1 cellular context compared by ENCODE assay signal in the genomic region with DNA sequence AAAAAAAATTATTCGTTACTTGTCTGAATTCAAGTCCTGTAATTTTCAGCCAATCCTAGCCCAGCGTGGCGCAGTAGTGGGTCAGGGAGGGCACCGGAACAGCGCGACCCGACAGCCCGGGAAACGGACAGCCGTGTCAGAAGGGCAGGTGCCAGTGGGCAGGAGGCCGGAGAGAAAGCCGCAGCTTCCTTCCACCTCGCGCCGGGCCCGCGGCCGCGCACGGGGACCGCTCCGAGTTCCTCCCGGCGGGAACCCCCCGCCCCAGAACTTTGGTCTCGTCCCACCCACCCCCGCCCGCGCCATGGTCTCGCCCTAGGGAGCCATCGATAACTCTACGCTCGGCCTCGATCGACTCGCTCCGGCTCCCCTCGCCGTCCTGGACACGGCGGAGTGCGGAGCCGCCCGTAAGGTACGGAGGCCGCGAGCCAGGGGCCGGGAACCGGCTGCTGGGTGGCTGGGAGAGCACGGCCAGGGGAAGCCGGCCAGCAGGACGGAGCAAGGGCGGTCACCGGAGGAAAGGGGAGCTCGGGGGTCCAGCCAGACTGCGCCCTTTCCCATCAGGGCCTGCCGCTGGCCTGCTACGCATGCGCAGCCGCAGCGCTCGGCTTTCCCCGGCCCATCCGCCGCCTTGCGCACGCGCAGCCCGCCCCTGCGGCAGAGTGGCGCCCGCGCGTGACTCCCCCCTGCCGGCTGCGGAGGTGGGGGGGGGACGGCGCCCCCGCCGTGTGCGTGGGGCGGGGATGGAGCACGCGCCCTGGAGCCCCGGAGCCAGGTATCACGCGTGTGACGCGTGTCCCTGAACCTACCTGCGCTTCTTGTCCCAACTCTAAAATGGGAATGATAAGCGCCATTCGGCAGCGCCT.
TF ChIP-seq lines count a peak whose summit lies in the region.

A gene with protein sequence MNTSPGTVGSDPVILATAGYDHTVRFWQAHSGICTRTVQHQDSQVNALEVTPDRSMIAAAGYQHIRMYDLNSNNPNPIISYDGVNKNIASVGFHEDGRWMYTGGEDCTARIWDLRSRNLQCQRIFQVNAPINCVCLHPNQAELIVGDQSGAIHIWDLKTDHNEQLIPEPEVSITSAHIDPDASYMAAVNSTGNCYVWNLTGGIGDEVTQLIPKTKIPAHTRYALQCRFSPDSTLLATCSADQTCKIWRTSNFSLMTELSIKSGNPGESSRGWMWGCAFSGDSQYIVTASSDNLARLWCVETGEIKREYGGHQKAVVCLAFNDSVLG (plus strand): TSS at position 351 of the 863 bp plus-strand sequence. CDS start 632 bp downstream, outside the sequence.

TF ChIP-seq in HepG2, 621 proteins besides CTCF, POLR2A, EP300 and RAD21 (continued from another document and continues in another):
- TF ChIP-seq, protein P1, sequence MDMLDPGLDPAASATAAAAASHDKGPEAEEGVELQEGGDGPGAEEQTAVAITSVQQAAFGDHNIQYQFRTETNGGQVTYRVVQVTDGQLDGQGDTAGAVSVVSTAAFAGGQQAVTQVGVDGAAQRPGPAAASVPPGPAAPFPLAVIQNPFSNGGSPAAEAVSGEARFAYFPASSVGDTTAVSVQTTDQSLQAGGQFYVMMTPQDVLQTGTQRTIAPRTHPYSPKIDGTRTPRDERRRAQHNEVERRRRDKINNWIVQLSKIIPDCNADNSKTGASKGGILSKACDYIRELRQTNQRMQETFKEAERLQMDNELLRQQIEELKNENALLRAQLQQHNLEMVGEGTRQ (IDR thresholded peaks at IDR 0.05; ENCODE audit: low read depth, low read length): no peak
- TF ChIP-seq, protein P1 (CRISPR knock-in tag; IDR thresholded peaks at IDR 0.05; ENCODE audit: borderline replicate concordance): no peak
- no peak; the same call in 1 of the 2 replicates for TF ChIP-seq TBX2 (CRISPR knock-in tag; IDR thresholded peaks at IDR 0.05; ENCODE audit: borderline replicate concordance)
- TF ChIP-seq RXRB (CRISPR knock-in tag; IDR thresholded peaks at IDR 0.05; ENCODE audit: borderline replicate concordance): no peak; the same call in 1 of the 2 replicates
- TF ChIP-seq, protein P2, sequence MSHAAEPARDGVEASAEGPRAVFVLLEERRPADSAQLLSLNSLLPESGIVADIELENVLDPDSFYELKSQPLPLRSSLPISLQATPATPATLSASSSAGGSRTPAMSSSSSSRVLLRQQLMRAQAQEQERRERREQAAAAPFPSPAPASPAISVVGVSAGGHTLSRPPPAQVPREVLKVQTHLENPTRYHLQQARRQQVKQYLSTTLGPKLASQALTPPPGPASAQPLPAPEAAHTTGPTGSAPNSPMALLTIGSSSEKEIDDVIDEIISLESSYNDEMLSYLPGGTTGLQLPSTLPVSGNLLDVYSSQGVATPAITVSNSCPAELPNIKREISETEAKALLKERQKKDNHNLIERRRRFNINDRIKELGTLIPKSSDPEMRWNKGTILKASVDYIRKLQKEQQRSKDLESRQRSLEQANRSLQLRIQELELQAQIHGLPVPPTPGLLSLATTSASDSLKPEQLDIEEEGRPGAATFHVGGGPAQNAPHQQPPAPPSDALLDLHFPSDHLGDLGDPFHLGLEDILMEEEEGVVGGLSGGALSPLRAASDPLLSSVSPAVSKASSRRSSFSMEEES (CRISPR knock-in tag; IDR thresholded peaks at IDR 0.05): peak; percentile 42; the same call in 1 of the 2 replicates
- no peak for TF ChIP-seq ZNF569 (CRISPR knock-in tag; IDR thresholded peaks at IDR 0.05; ENCODE audit: borderline replicate concordance)
- TF ChIP-seq, protein P3, sequence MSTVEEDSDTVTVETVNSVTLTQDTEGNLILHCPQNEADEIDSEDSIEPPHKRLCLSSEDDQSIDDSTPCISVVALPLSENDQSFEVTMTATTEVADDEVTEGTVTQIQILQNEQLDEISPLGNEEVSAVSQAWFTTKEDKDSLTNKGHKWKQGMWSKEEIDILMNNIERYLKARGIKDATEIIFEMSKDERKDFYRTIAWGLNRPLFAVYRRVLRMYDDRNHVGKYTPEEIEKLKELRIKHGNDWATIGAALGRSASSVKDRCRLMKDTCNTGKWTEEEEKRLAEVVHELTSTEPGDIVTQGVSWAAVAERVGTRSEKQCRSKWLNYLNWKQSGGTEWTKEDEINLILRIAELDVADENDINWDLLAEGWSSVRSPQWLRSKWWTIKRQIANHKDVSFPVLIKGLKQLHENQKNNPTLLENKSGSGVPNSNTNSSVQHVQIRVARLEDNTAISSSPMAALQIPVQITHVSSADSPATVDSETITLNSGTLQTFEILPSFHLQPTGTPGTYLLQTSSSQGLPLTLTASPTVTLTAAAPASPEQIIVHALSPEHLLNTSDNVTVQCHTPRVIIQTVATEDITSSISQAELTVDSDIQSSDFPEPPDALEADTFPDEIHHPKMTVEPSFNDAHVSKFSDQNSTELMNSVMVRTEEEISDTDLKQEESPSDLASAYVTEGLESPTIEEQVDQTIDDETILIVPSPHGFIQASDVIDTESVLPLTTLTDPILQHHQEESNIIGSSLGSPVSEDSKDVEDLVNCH (CRISPR knock-in tag; IDR thresholded peaks at IDR 0.05): no peak
- 0 out of 2 replicates have a peak, but pooled peaks have one; percentile 10 for TF ChIP-seq ZNF598 (CRISPR knock-in tag; IDR thresholded peaks at IDR 0.05; ENCODE audit: borderline replicate concordance)
- peak; percentile 41; the same call in 1 of the 2 replicates for TF ChIP-seq KLF12 (CRISPR knock-in tag; IDR thresholded peaks at IDR 0.05; ENCODE audit: borderline replicate concordance)
- TF ChIP-seq JDP2 (CRISPR knock-in tag; IDR thresholded peaks at IDR 0.05; ENCODE audit: borderline replicate concordance): no peak
- TF ChIP-seq ZNF180 (CRISPR knock-in tag; IDR thresholded peaks at IDR 0.05; ENCODE audit: borderline replicate concordance, low read depth): no peak
- TF ChIP-seq RNF2 (conservative IDR thresholded peaks at IDR 0.05; ENCODE audit: low read depth): no peak
- TF ChIP-seq AHR (CRISPR knock-in tag; IDR thresholded peaks at IDR 0.05): peak; percentile 89; the same call in 1 of the 2 replicates
- TF ChIP-seq ZSCAN20 (CRISPR knock-in tag; IDR thresholded peaks at IDR 0.05; ENCODE audit: borderline replicate concordance): peak; percentile 53; the same call in 1 of the 2 replicates
- TF ChIP-seq, protein P4, sequence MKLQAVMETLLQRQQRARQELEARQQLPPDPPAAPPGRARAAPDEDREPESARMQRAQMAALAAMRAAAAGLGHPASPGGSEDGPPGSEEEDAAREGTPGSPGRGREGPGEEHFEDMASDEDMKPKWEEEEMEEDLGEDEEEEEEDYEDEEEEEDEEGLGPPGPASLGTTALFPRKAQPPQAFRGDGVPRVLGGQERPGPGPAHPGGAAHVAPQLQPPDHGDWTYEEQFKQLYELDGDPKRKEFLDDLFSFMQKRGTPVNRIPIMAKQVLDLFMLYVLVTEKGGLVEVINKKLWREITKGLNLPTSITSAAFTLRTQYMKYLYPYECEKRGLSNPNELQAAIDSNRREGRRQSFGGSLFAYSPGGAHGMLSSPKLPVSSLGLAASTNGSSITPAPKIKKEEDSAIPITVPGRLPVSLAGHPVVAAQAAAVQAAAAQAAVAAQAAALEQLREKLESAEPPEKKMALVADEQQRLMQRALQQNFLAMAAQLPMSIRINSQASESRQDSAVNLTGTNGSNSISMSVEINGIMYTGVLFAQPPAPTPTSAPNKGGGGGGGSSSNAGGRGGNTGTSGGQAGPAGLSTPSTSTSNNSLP (IDR thresholded peaks at IDR 0.05; ENCODE audit: low read depth, low read length): no peak
- TF ChIP-seq FOXP1 (IDR thresholded peaks at IDR 0.05): no peak
- no peak for TF ChIP-seq FOXP1 (CRISPR knock-in tag; IDR thresholded peaks at IDR 0.05)
- peak; percentile 52; the same call in 1 of the 2 replicates for TF ChIP-seq MXD4 (CRISPR knock-in tag; IDR thresholded peaks at IDR 0.05)
- TF ChIP-seq, protein P5, sequence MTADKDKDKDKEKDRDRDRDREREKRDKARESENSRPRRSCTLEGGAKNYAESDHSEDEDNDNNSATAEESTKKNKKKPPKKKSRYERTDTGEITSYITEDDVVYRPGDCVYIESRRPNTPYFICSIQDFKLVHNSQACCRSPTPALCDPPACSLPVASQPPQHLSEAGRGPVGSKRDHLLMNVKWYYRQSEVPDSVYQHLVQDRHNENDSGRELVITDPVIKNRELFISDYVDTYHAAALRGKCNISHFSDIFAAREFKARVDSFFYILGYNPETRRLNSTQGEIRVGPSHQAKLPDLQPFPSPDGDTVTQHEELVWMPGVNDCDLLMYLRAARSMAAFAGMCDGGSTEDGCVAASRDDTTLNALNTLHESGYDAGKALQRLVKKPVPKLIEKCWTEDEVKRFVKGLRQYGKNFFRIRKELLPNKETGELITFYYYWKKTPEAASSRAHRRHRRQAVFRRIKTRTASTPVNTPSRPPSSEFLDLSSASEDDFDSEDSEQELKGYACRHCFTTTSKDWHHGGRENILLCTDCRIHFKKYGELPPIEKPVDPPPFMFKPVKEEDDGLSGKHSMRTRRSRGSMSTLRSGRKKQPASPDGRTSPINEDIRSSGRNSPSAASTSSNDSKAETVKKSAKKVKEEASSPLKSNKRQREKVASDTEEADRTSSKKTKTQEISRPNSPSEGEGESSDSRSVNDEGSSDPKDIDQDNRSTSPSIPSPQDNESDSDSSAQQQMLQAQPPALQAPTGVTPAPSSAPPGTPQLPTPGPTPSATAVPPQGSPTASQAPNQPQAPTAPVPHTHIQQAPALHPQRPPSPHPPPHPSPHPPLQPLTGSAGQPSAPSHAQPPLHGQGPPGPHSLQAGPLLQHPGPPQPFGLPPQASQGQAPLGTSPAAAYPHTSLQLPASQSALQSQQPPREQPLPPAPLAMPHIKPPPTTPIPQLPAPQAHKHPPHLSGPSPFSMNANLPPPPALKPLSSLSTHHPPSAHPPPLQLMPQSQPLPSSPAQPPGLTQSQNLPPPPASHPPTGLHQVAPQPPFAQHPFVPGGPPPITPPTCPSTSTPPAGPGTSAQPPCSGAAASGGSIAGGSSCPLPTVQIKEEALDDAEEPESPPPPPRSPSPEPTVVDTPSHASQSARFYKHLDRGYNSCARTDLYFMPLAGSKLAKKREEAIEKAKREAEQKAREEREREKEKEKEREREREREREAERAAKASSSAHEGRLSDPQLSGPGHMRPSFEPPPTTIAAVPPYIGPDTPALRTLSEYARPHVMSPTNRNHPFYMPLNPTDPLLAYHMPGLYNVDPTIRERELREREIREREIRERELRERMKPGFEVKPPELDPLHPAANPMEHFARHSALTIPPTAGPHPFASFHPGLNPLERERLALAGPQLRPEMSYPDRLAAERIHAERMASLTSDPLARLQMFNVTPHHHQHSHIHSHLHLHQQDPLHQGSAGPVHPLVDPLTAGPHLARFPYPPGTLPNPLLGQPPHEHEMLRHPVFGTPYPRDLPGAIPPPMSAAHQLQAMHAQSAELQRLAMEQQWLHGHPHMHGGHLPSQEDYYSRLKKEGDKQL (CRISPR knock-in tag; IDR thresholded peaks at IDR 0.05; ENCODE audit: low read depth): no peak
- TF ChIP-seq CHD2 (IDR thresholded peaks at IDR 0.05; ENCODE audit: low read depth, low read length): no peak
- peak; percentile 94 for TF ChIP-seq HES4 (CRISPR knock-in tag; IDR thresholded peaks at IDR 0.05; ENCODE audit: borderline replicate concordance)
- peak; percentile 83; the same call in 1 of the 2 replicates for TF ChIP-seq NFKB2 (CRISPR knock-in tag; IDR thresholded peaks at IDR 0.05; ENCODE audit: borderline replicate concordance)
- TF ChIP-seq ZNF256 (CRISPR knock-in tag; conservative IDR thresholded peaks at IDR 0.05): no peak
- TF ChIP-seq KLF16 (CRISPR knock-in tag; IDR thresholded peaks at IDR 0.05): peak in 1 of 2 experiments; percentile 60; a peak in 1 of 4 replicates
- 0 out of 2 replicates have a peak, but pooled peaks have one; percentile 59 for TF ChIP-seq ZNF232 (CRISPR knock-in tag; IDR thresholded peaks at IDR 0.05; ENCODE audit: borderline replicate concordance)
- TF ChIP-seq HNF4A (CRISPR knock-in tag; IDR thresholded peaks at IDR 0.05): no peak
- TF ChIP-seq, protein P6, sequence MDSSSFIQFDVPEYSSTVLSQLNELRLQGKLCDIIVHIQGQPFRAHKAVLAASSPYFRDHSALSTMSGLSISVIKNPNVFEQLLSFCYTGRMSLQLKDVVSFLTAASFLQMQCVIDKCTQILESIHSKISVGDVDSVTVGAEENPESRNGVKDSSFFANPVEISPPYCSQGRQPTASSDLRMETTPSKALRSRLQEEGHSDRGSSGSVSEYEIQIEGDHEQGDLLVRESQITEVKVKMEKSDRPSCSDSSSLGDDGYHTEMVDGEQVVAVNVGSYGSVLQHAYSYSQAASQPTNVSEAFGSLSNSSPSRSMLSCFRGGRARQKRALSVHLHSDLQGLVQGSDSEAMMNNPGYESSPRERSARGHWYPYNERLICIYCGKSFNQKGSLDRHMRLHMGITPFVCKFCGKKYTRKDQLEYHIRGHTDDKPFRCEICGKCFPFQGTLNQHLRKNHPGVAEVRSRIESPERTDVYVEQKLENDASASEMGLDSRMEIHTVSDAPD (CRISPR knock-in tag; IDR thresholded peaks at IDR 0.05): 0 out of 2 replicates have a peak, but pooled peaks have one; percentile 37
- TF ChIP-seq KLF6 (CRISPR knock-in tag; IDR thresholded peaks at IDR 0.05): peak; percentile 82; the same call in 1 of the 2 replicates
- TF ChIP-seq ZFP41 (CRISPR knock-in tag; IDR thresholded peaks at IDR 0.05; ENCODE audit: borderline replicate concordance): peak; percentile 35; the same call in 1 of the 2 replicates
- TF ChIP-seq, protein P7, sequence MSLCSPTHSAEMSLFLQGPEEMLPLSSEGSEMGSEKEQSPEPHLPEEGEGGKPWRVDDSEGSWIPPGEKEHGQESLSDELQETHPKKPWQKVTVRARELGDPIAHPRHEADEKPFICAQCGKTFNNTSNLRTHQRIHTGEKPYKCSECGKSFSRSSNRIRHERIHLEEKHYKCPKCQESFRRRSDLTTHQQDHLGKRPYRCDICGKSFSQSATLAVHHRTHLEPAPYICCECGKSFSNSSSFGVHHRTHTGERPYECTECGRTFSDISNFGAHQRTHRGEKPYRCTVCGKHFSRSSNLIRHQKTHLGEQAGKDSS (CRISPR knock-in tag; IDR thresholded peaks at IDR 0.05; ENCODE audit: borderline replicate concordance, low read depth): peak; percentile 74; the same call in 1 of the 2 replicates
- TF ChIP-seq ZNF768 (CRISPR knock-in tag; IDR thresholded peaks at IDR 0.05): peak; percentile 77; the same call in 1 of the 2 replicates
- no peak for TF ChIP-seq ATAD3A (CRISPR knock-in tag; IDR thresholded peaks at IDR 0.05)
- peak; percentile 44 for TF ChIP-seq HNRNPK (IDR thresholded peaks at IDR 0.05; ENCODE audit: low read depth, low read length, poor library complexity, severe bottlenecking)
